ENCODE assay signal across 15 cellular contexts in the genomic region with DNA sequence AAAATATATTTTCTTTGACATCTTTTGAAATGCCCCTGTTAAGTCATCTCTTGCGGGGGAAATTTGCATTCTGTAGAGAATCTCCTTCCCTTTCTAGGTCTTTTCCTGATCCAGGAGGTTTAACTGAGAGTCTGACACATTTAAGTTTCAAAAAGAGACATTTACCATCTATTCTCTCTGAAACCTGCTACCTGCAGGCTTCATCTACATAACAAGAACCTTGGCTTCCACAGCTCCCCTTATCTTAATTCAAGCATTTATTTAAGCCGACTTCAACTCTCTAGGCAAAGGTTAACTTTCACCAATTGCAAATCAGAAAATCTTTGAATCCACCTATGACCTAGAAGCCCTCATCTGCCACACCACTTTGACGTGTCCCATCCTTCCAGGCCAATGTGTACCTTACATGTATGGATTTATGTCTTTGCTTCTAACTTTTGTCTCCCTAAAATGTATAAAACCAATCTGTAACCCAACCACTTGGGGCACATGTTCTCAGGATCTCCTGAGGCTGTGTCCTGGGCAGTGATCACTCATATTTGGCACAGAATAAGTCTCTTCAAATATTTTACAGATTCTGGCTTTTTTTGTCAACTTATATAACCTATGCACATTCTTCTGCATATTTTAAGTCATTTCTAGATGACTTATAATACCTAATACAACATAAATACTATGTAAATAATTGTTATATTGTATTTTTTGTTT.
DNase-seq lines count a peak whose midpoint lies in the region; ATAC-seq and TF ChIP-seq lines count a peak whose summit lies in the region.
"Had no signal": no experiment of that assay in that cellular context is flagged by ENCODE, and none has a peak within 500 bp of the region (broad histone marks: within the 10 kb centered on the region; RNA-seq: fewer than 3 reads in every experiment).

No MANE protein-coding gene starts in this region.

- no peaks in the 10 kb centered on the region for H3K36me3 ChIP-seq in HUES64 (ENCODE audit: insufficient read depth, low read length)
- no peaks in the 10 kb centered on the region for H3K36me3 ChIP-seq in endodermal cell (ENCODE audit: control insufficient read depth, insufficient read depth, low read length)
- H3K36me3 ChIP-seq: BLaER1 had no signal

- H3K27me3 Mint-ChIP-seq in H9 (ENCODE audit: low read depth), result no peaks in the 10 kb centered on the region
- peaks cover 3% of the 10 kb centered on the region for H3K27me3 Mint-ChIP-seq in endodermal cell (ENCODE audit: insufficient read depth)
- no peaks in the 10 kb centered on the region for H3K27me3 Mint-ChIP-seq in MCF 10A (ENCODE audit: insufficient read depth, unreplicated experiment)

- no peak overlapping the region for H3K14ac ChIP-seq in H9 (ENCODE audit: insufficient read depth, low read length)

- no TSS peak for BruUV-seq in MCF 10A (replicated peaks; lab: Mats Ljungman, UMichigan)

- no peaks in the 10 kb centered on the region for H3K79me1 ChIP-seq in H9 (ENCODE audit: insufficient read depth, low read depth, low read length, poor library complexity, severe bottlenecking)

- ATAC-seq in Right ventricle myocardium inferior, result no peak
- no peak for ATAC-seq in GM21381 (IDR thresholded peaks at IDR 0.05; ENCODE audit: unreplicated experiment)
- no peak for ATAC-seq in HG02840 (IDR thresholded peaks at IDR 0.05; ENCODE audit: low FRiP score, unreplicated experiment)

- H3K9ac ChIP-seq in H9 (ENCODE audit: extremely low read depth, insufficient read length, low read length) (no peak overlapping the region), HUES64 (ENCODE audit: low read depth, low read length) (no peak overlapping the region), endodermal cell (ENCODE audit: extremely low read depth, low read length, poor library complexity, severe bottlenecking) (no peak overlapping the region)
- H3K9ac ChIP-seq: BLaER1 had no signal

- H2AK5ac ChIP-seq in H9 (ENCODE audit: insufficient read length, low read length), result no peak overlapping the region

- H3K4me1 ChIP-seq in H9 (ENCODE audit: insufficient read depth, low read length) (peaks cover 4% of the 10 kb centered on the region; the same call in 1 of the 2 replicates), HUES64 (ENCODE audit: insufficient read depth, low read length) (peaks cover 34% of the 10 kb centered on the region), endodermal cell (ENCODE audit: control insufficient read depth, insufficient read depth, low read length) (peaks cover 16% of the 10 kb centered on the region)
- H3K4me1 ChIP-seq: BLaER1 had no signal

- H3K27ac ChIP-seq in H9 (ENCODE audit: insufficient read length, low read depth, low read length) (no peak overlapping the region), HUES64 (ENCODE audit: low read depth, low read length) (peak overlapping the region; percentile 54; the same call in 1 of the 2 replicates), endodermal cell (ENCODE audit: low read depth, low read length) (no peak overlapping the region)
- H3K27ac ChIP-seq: BLaER1, HL-60 had no signal

- WGBS in H9 (ENCODE audit: extremely low coverage, insufficient read length, low lambda C conversion rate), result no CpG with 5 or more reads among the region's 3 CpGs
- WGBS in HUES64, result 6% methylated on average over 3 of the region's 3 CpGs
- 21 to 39% methylated on average over 2 to 3 of the region's 3 CpGs for WGBS in endodermal cell (ENCODE audit: insufficient coverage in 1 of 2, insufficient read length in 1 of 2), 2 experiments

- peaks cover 0 to 22% (median 12%) of the 10 kb centered on the region in 3 experiments; a peak in 6 of 7 replicates for H3K36me3 Mint-ChIP-seq in H9 (ENCODE audit: insufficient read depth in 1 of 3, low read depth in 3 of 3)
- H3K36me3 Mint-ChIP-seq in endodermal cell (ENCODE audit: low read depth), result peaks cover 2% of the 10 kb centered on the region
- no peaks in the 10 kb centered on the region for H3K36me3 Mint-ChIP-seq in MCF 10A (ENCODE audit: insufficient read depth, unreplicated experiment)
- H3K36me3 Mint-ChIP-seq: CD8-positive, alpha-beta memory T cell; IgD-negative memory B cell had no signal

- H2BK20ac ChIP-seq in H9 (ENCODE audit: low read depth, low read length, poor library complexity, severe bottlenecking), result peak overlapping the region; percentile 93

- H3K27me3 ChIP-seq in H9 (ENCODE audit: insufficient read depth, low read length), result no peaks in the 10 kb centered on the region
- H3K27me3 ChIP-seq in HUES64 (ENCODE audit: insufficient read depth, low read length), result no peaks in the 10 kb centered on the region
- H3K27me3 ChIP-seq in endodermal cell (ENCODE audit: control insufficient read depth, insufficient read depth, low read length, poor library complexity, severe bottlenecking), result peaks cover 5% of the 10 kb centered on the region
- H3K27me3 ChIP-seq: BLaER1 had no signal

- no peak overlapping the region for H2BK120ac ChIP-seq in H9 (ENCODE audit: low read depth, low read length, poor library complexity, severe bottlenecking)

- H3K18ac ChIP-seq in H9 (ENCODE audit: insufficient read length, low read depth, low read length), result no peak overlapping the region

- H4K91ac ChIP-seq in H9 (ENCODE audit: insufficient read length, low read depth, low read length), result no peak overlapping the region

- H2BK15ac ChIP-seq in H9 (ENCODE audit: low read depth, low read length), result no peak overlapping the region

- no peak overlapping the region for H3K23ac ChIP-seq in H9 (ENCODE audit: insufficient read length, low read depth, low read length)

- H3K4me1 Mint-ChIP-seq in H9 (peaks cover 49 to 53% of the 10 kb centered on the region in 2 experiments), endodermal cell (peaks cover 57% of the 10 kb centered on the region), MCF 10A (ENCODE audit: insufficient read depth, unreplicated experiment) (peaks cover 7% of the 10 kb centered on the region)
- H3K4me1 Mint-ChIP-seq: CD8-positive, alpha-beta memory T cell; IgD-negative memory B cell had no signal

- no peak overlapping the region for H3T11ph ChIP-seq in H9 (ENCODE audit: low read length)

- no peak overlapping the region for H3K4ac ChIP-seq in H9 (ENCODE audit: low read depth, low read length)

- H4K8ac ChIP-seq in H9 (replicated peaks; ENCODE audit: insufficient read length, low read depth, low read length), result no peak overlapping the region

- no peak for DNase-seq in H9
- peak; percentile 56 for DNase-seq in endodermal cell
- DNase-seq in MCF 10A (ENCODE audit: unreplicated experiment), result no peak
- DNase-seq in Right ventricle myocardium inferior (ENCODE audit: missing footprints), result no peak
- DNase-seq: CD8-positive, alpha-beta memory T cell; DMS53; GF-D8; H7; KG1 had no signal

- H2BK12ac ChIP-seq in H9 (ENCODE audit: insufficient read length, low read depth, low read length), result no peak overlapping the region

- H2AFZ ChIP-seq in H9 (ENCODE audit: low read length), result no peak overlapping the region

- H4K5ac ChIP-seq in H9 (ENCODE audit: insufficient read length, low read depth, low read length), result no peak overlapping the region

- peak; percentile 39; the same call in 2 of the 3 replicates for TF ChIP-seq CTCF in H9 (conservative IDR thresholded peaks at IDR 0.05)
- TF ChIP-seq CTCF in endodermal cell (conservative IDR thresholded peaks at IDR 0.05), result peak; percentile 44
- no peak for TF ChIP-seq CTCF in MCF 10A (IDR thresholded peaks at IDR 0.05; ENCODE audit: unreplicated experiment)

- no peak overlapping the region for H2BK5ac ChIP-seq in H9 (ENCODE audit: insufficient read length, low read length)

- H3K9me3 ChIP-seq in H9 (ENCODE audit: control insufficient read depth, low read depth, low read length), result no peaks in the 10 kb centered on the region
- H3K9me3 ChIP-seq in HUES64 (ENCODE audit: insufficient read depth, low read depth, low read length), result no peaks in the 10 kb centered on the region
- H3K9me3 ChIP-seq in endodermal cell (ENCODE audit: control insufficient read depth, low read length), result peaks cover 5% of the 10 kb centered on the region
- H3K9me3 ChIP-seq: BLaER1 had no signal

- H3K79me2 ChIP-seq in H9 (ENCODE audit: insufficient read depth, low read length), result no peaks in the 10 kb centered on the region

- H3K4me3 ChIP-seq in HUES64 (ENCODE audit: low read length), result no peak overlapping the region
- no peak overlapping the region for H3K4me3 ChIP-seq in endodermal cell (ENCODE audit: low read length)
- H3K4me3 ChIP-seq: BLaER1 had no signal

- POLR2A ChIA-PET in MCF 10A (lab: Yijun Ruan, JAX), result no interaction called here

- CTCF ChIA-PET in MCF 10A (lab: Yijun Ruan, JAX), result interaction anchor here (0.6 kb wide), 1 partner anchor 352 kb away, joined by 6 read pairs; no protein-coding TSS in a partner anchor

- peak overlapping the region; percentile 62 for H3K4me2 ChIP-seq in H9 (ENCODE audit: insufficient read depth, insufficient read length, low read length)
- H3K4me2 ChIP-seq: BLaER1 had no signal

- H3K9me3 Mint-ChIP-seq in H9 (peaks cover 6 to 7% of the 10 kb centered on the region in 2 experiments), endodermal cell (peaks cover 5% of the 10 kb centered on the region), MCF 10A (ENCODE audit: unreplicated experiment) (no peaks in the 10 kb centered on the region)
- H3K9me3 Mint-ChIP-seq: CD8-positive, alpha-beta memory T cell had no signal

- H3K23me2 ChIP-seq in H9 (ENCODE audit: insufficient read length, low read depth, low read length, poor library complexity, severe bottlenecking), result no peaks in the 10 kb centered on the region

- no peaks in the 10 kb centered on the region for H4K20me1 ChIP-seq in H9 (ENCODE audit: control insufficient read depth, insufficient read depth, insufficient read length)
- H4K20me1 ChIP-seq: BLaER1 had no signal

- no peak overlapping the region for H3K4me3 Mint-ChIP-seq in H9
- no peak overlapping the region for H3K4me3 Mint-ChIP-seq in endodermal cell
- H3K4me3 Mint-ChIP-seq in MCF 10A (ENCODE audit: unreplicated experiment), result no peak overlapping the region
- H3K4me3 Mint-ChIP-seq: CD8-positive, alpha-beta memory T cell; IgD-negative memory B cell had no signal

- intact Hi-C loops in MCF 10A (cut with micrococcal nuclease) (no loop called here), Right ventricle myocardium inferior (cut with DNase I) (no loop called here)

- no peak overlapping the region for H3K56ac ChIP-seq in H9 (ENCODE audit: insufficient read length, low read depth, low read length)

- H3K27ac Mint-ChIP-seq in H9 (peak overlapping the region in 1 of 3 experiments; percentile 72; a peak in 2 of 7 replicates), endodermal cell (no peak overlapping the region), MCF 10A (ENCODE audit: low read depth, unreplicated experiment) (no peak overlapping the region)
- H3K27ac Mint-ChIP-seq: CD8-positive, alpha-beta memory T cell; IgD-negative memory B cell had no signal
